Comparison of ENCODE assay signal across 9 cellular contexts in genomic region chr16:706189-707061, GRCh38. TPM values are rescaled to one million over a fixed set of nuclear protein-coding genes. Genes with fewer than 3 reads are reported as not detected.
DNase-seq lines count a peak whose midpoint lies in the region; ATAC-seq and TF ChIP-seq lines count a peak whose summit lies in the region.
"Had no signal": no experiment of that assay in that cellular context is flagged by ENCODE, and none has a peak within 500 bp of the region (broad histone marks: within the 10 kb centered on the region; RNA-seq: fewer than 3 reads in every experiment).

No MANE protein-coding gene starts in this region.

- no peaks in the 10 kb centered on the region for H3K4me1 ChIP-seq in GM23338 (ENCODE audit: insufficient read depth)

- no peaks in the 10 kb centered on the region for H3K36me3 Mint-ChIP-seq in CD4-positive, alpha-beta T cell (ENCODE audit: low read depth)
- H3K36me3 Mint-ChIP-seq in GM23338 (ENCODE audit: low read depth) (no peaks in the 10 kb centered on the region), T-cell (no peaks in the 10 kb centered on the region), mesothelial cell of epicardium (no peaks in the 10 kb centered on the region)

- H3K9me3 ChIP-seq in CD4-positive, alpha-beta T cell (ENCODE audit: control insufficient read depth, low read length), result no peaks in the 10 kb centered on the region
- H3K9me3 ChIP-seq: sigmoid colon had no signal

- peak overlapping the region; percentile 45 for H3K4me3 Mint-ChIP-seq in CD4-positive, alpha-beta T cell
- H3K4me3 Mint-ChIP-seq in GM23338, result peak overlapping the region; percentile 74
- peak overlapping the region in 2 of 3 donors; percentile 13 to 54 for H3K4me3 Mint-ChIP-seq in T-cell
- peak overlapping the region; percentile 22 for H3K4me3 Mint-ChIP-seq in mesothelial cell of epicardium

- no peaks in the 10 kb centered on the region for H3K4me1 Mint-ChIP-seq in CD4-positive, alpha-beta T cell (ENCODE audit: low read depth)
- H3K4me1 Mint-ChIP-seq in GM23338, result no peaks in the 10 kb centered on the region; the same call in 2 of the 3 replicates
- H3K4me1 Mint-ChIP-seq in T-cell, result peaks cover 0 to 11% (median 5%) of the 10 kb centered on the region in 3 donors
- H3K4me1 Mint-ChIP-seq in mesothelial cell of epicardium, result no peaks in the 10 kb centered on the region

- H3K9me2 ChIP-seq in GM23338 (ENCODE audit: insufficient read depth), result no peaks in the 10 kb centered on the region

- intact Hi-C loops in CD4-positive, alpha-beta T cell (cut with DNase I, micrococcal nuclease), result no loop called here

- no peaks in the 10 kb centered on the region; the same call in 1 of the 2 replicates for H4K20me1 ChIP-seq in GM23338 (replicated peaks; ENCODE audit: insufficient read depth)

- POLR2A ChIA-PET in CD4-positive, alpha-beta T cell (lab: Charles Lee), result interaction anchor here (1.4 kb wide), 1 partner anchor 11 kb away, joined by 11 read pairs; no protein-coding TSS in a partner anchor
- POLR2A ChIA-PET in T-cell (lab: Charles Lee), result no interaction called here

- H3K27me3 Mint-ChIP-seq in CD4-positive, alpha-beta T cell, result peaks cover 63% of the 10 kb centered on the region
- H3K27me3 Mint-ChIP-seq in GM23338 (ENCODE audit: insufficient read depth, low read depth, poor library complexity) (peaks cover 68% of the 10 kb centered on the region), T-cell (peaks cover 29 to 63% of the 10 kb centered on the region in 2 donors), mesothelial cell of epicardium (ENCODE audit: low read depth) (peaks cover 82% of the 10 kb centered on the region)

- peaks cover 88% of the 10 kb centered on the region for H3K27me3 ChIP-seq in CD4-positive, alpha-beta T cell (ENCODE audit: control insufficient read depth, insufficient read depth, low read length)
- peaks cover 76% of the 10 kb centered on the region for H3K27me3 ChIP-seq in GM23338 (ENCODE audit: insufficient read depth)

- H3K9me3 Mint-ChIP-seq in CD4-positive, alpha-beta T cell, result no peaks in the 10 kb centered on the region
- H3K9me3 Mint-ChIP-seq in GM23338 (no peaks in the 10 kb centered on the region), T-cell (no peaks in the 10 kb centered on the region), mesothelial cell of epicardium (no peaks in the 10 kb centered on the region)

- H3K27ac ChIP-seq in CD4-positive, alpha-beta T cell (ENCODE audit: low read depth, low read length), result no peak overlapping the region
- no peak overlapping the region for H3K27ac ChIP-seq in GM23338 (ENCODE audit: low read depth)
- H3K27ac ChIP-seq: sigmoid colon had no signal

- peak overlapping the region; percentile 67 for H3K4me3 ChIP-seq in GM23338
- H3K4me3 ChIP-seq: sigmoid colon had no signal

- DNase-seq in CD4-positive, alpha-beta T cell, result no peak
- DNase-seq in GM23338 (ENCODE audit: low spot score) (peak; percentile 76), T-cell (no peak), mesothelial cell of epicardium (ENCODE audit: low spot score in 2 of 2, unreplicated experiment in 2 of 2) (no peak), NCI-H1048 (lab: John Stamatoyannopoulos, UW) (no peak)
- DNase-seq: effector CD8-positive, alpha-beta T cell; sigmoid colon had no signal

- H3F3A ChIP-seq in GM23338 (replicated peaks; ENCODE audit: low read depth), result 0 out of 2 replicates have a peak, but pooled peaks cover 6% of the 10 kb centered on the region

- H3K4me2 ChIP-seq in GM23338, result peak overlapping the region; percentile 94

- ATAC-seq in CD4-positive, alpha-beta T cell (ENCODE audit: poor library complexity), result no peak
- ATAC-seq in GM23338 (peak; percentile 30), T-cell (replicated peaks in 1 of 4) (no peak), HG03442 (IDR thresholded peaks at IDR 0.05; ENCODE audit: unreplicated experiment) (no peak), HG03354 (IDR thresholded peaks at IDR 0.05; ENCODE audit: poor library complexity, severe bottlenecking, unreplicated experiment) (no peak)

- CTCF ChIA-PET in CD4-positive, alpha-beta T cell (lab: Charles Lee), result no interaction called here
- CTCF ChIA-PET in T-cell (lab: Charles Lee), result no interaction called here

- TF ChIP-seq CTCF in CD4-positive, alpha-beta T cell (IDR thresholded peaks at IDR 0.05), result no peak
- TF ChIP-seq CTCF in GM23338 (conservative IDR thresholded peaks at IDR 0.05; ENCODE audit: low read depth in 2 of 2) (no peak), mesothelial cell of epicardium (IDR thresholded peaks at IDR 0.05; ENCODE audit: unreplicated experiment) (no peak)

- H3K79me2 ChIP-seq in GM23338 (replicated peaks; ENCODE audit: insufficient read depth), result no peaks in the 10 kb centered on the region

- H3K36me3 ChIP-seq in GM23338 (ENCODE audit: insufficient read depth), result no peaks in the 10 kb centered on the region
- H3K36me3 ChIP-seq: sigmoid colon had no signal

- H2AFZ ChIP-seq in GM23338, result peak overlapping the region; percentile 88; the same call in 1 of the 2 replicates

- H3K27ac Mint-ChIP-seq in CD4-positive, alpha-beta T cell, result no peak overlapping the region
- H3K27ac Mint-ChIP-seq in GM23338 (no peak overlapping the region), T-cell (no peak overlapping the region), mesothelial cell of epicardium (no peak overlapping the region)

TF ChIP-seq in GM23338, 12 proteins besides CTCF, POLR2A, EP300 and RAD21:
- no peak for TF ChIP-seq ZNF114 (CRISPR knock-in tag; IDR thresholded peaks at IDR 0.05)
- TF ChIP-seq NANOG (IDR thresholded peaks at IDR 0.05; ENCODE audit: borderline replicate concordance), result no peak
- peak; percentile 42 for TF ChIP-seq EZH2 (IDR thresholded peaks at IDR 0.05; ENCODE audit: low read depth, unreplicated experiment)
- TF ChIP-seq REST (IDR thresholded peaks at IDR 0.05; ENCODE audit: unreplicated experiment), result no peak

RNA-seq across cellular contexts. Expression of gene FBXL16, which starts 0.8 kb away (rescaled TPM):
- total RNA-seq in CD4-positive, alpha-beta T cell, result 10 to 100 TPM; 11.0 to 11.7 TPM
- 10.6 and 12.6 TPM in 2 replicates for total RNA-seq in GM23338 (2014; rRNA removed; shearing (Covaris generic))
- polyA plus RNA-seq in GM23338 (2016; fragmentation: Nextera tagmentation; extraction: Ambion mirVana), result 7.9 and 8.9 TPM in 2 replicates
- 10 to 100 TPM; 16.4 to 65.5 (median 50.2) TPM for total RNA-seq in T-cell
- total RNA-seq in mesothelial cell of epicardium, result 0.18 to 0.85 TPM (median 0.23 TPM) in 3 replicates

RNA-seq across cellular contexts. Expression of gene METRN, which starts 8.5 kb away (rescaled TPM):
- 1 to 10 TPM; 2.6 to 3.2 TPM for total RNA-seq in CD4-positive, alpha-beta T cell
- 33.0 and 36.9 TPM in 2 replicates for total RNA-seq in GM23338 (2014; rRNA removed; shearing (Covaris generic))
- 18.7 and 28.9 TPM in 2 replicates for polyA plus RNA-seq in GM23338 (2016; fragmentation: Nextera tagmentation; extraction: Ambion mirVana)
- total RNA-seq in T-cell (10 to 100 TPM in 3 of 5 donors, 1 to 10 TPM in 2; 4.2 to 18.2 (median 12.0) TPM), mesothelial cell of epicardium (12.8 to 15.3 TPM (median 15.1 TPM) in 3 replicates)

RNA-seq across cellular contexts. Expression of gene ANTKMT, which starts 14.5 kb away (rescaled TPM):
- 1 to 10 TPM; 8.1 TPM for total RNA-seq in CD4-positive, alpha-beta T cell
- total RNA-seq in GM23338 (2014; rRNA removed; shearing (Covaris generic)), result 23.8 and 37.1 TPM in 2 replicates
- polyA plus RNA-seq in GM23338 (2016; fragmentation: Nextera tagmentation; extraction: Ambion mirVana), result 37.2 and 59.0 TPM in 2 replicates
- 10 to 100 TPM; 22.9 to 38.8 (median 27.2) TPM for total RNA-seq in T-cell
- total RNA-seq in mesothelial cell of epicardium, result 26.2 to 33.8 TPM (median 27.5 TPM) in 3 replicates

RNA-seq across cellular contexts. Expression of gene WDR24, which starts 16.2 kb away (rescaled TPM):
- total RNA-seq in CD4-positive, alpha-beta T cell, result 10 to 100 TPM; 12.1 to 12.6 TPM
- 11.5 and 15.8 TPM in 2 replicates for total RNA-seq in GM23338 (2014; rRNA removed; shearing (Covaris generic))
- 7.2 and 8.0 TPM in 2 replicates for polyA plus RNA-seq in GM23338 (2016; fragmentation: Nextera tagmentation; extraction: Ambion mirVana)
- total RNA-seq in T-cell (10 to 100 TPM; 10.7 to 22.4 (median 18.4) TPM), mesothelial cell of epicardium (20.6 to 22.8 TPM (median 21.9 TPM) in 3 replicates)

RNA-seq across cellular contexts. Expression of gene CCDC78, which starts 19.8 kb away (rescaled TPM):
- 1 to 10 TPM; 1.2 to 2.7 TPM for total RNA-seq in CD4-positive, alpha-beta T cell
- 3.5 and 12.6 TPM in 2 replicates for total RNA-seq in GM23338 (2014; rRNA removed; shearing (Covaris generic))
- 8.7 and 10.5 TPM in 2 replicates for polyA plus RNA-seq in GM23338 (2016; fragmentation: Nextera tagmentation; extraction: Ambion mirVana)
- total RNA-seq in T-cell (10 to 100 TPM in 1 of 5 donors, 1 to 10 TPM in 4; 3.1 to 17.1 (median 8.6) TPM), mesothelial cell of epicardium (2.5 to 3.2 TPM (median 2.7 TPM) in 3 replicates)

Comparison
In these comparisons a context has a peak if more than half of its experiments do, and no peak if none do; other contexts are left out.
1. H3K4me3 Mint-ChIP-seq: peak in every context shown above with its lines; median percentile 74 in GM23338; 45 in CD4-positive, alpha-beta T cell; 34 in T-cell; 22 in mesothelial cell of epicardium.